Comparison of ENCODE assay signal across 8 cellular contexts in genomic region chr14:91286530-91286937, GRCh38. TPM values are rescaled to one million over a fixed set of nuclear protein-coding genes. Genes with fewer than 3 reads are reported as not detected.
DNase-seq lines count a peak whose midpoint lies in the region; ATAC-seq lines count a peak whose summit lies in the region.

No MANE protein-coding gene starts in this region.

- no peaks in the 10 kb centered on the region for H3K27me3 ChIP-seq in H7 (ENCODE audit: control insufficient read depth, insufficient read depth, low read length)

- H3K4me1 Mint-ChIP-seq in central memory CD8-positive, alpha-beta T cell, result peaks cover 6% of the 10 kb centered on the region

- no peaks in the 10 kb centered on the region for H3K9me3 Mint-ChIP-seq in central memory CD8-positive, alpha-beta T cell

- peak; percentile 80 for ATAC-seq in central memory CD8-positive, alpha-beta T cell (replicated peaks; ENCODE audit: extremely low read depth, poor library complexity, severe bottlenecking)
- ATAC-seq in HG02852 (IDR thresholded peaks at IDR 0.05; ENCODE audit: unreplicated experiment), result no peak

- no peak overlapping the region for H3K4me3 Mint-ChIP-seq in central memory CD8-positive, alpha-beta T cell

- peaks cover 14% of the 10 kb centered on the region for H3K36me3 ChIP-seq in H7 (replicated peaks; ENCODE audit: control insufficient read depth, insufficient read depth, low read length)

- H3K4me3 ChIP-seq in H7 (ENCODE audit: insufficient read depth, low read depth, low read length), result no peak overlapping the region

- DNase-seq in AG20443 (ENCODE audit: low spot score) (peak; percentile 85), H7 (peak; percentile 94), NCI-H446 treated with DMSO at 0.1 percent for 48 hours (lab: John Stamatoyannopoulos, UW) (peak; percentile 67), kidney tubule cell (ENCODE audit: low spot score) (peak; percentile 74)
- DNase-seq in activated CD4-positive, alpha-beta T cell treated with anti-CD3 and anti-CD28 coated beads for 1 hour, result peak; percentile 68
- peak; percentile 70 to 73 for DNase-seq in central memory CD8-positive, alpha-beta T cell (ENCODE audit: low spot score in 2 of 2)
- DNase-seq in stimulated activated CD4-positive, alpha-beta T cell treated with anti-CD3 and anti-CD28 coated beads, Interleukin-4, amount 100 ng/mL, for 1 hour, result peak; percentile 82

- peaks cover 85% of the 10 kb centered on the region for H3K36me3 Mint-ChIP-seq in central memory CD8-positive, alpha-beta T cell (ENCODE audit: insufficient read depth)

- no peaks in the 10 kb centered on the region for H3K27me3 Mint-ChIP-seq in central memory CD8-positive, alpha-beta T cell

- peak overlapping the region; percentile 32 for H3K27ac Mint-ChIP-seq in central memory CD8-positive, alpha-beta T cell (ENCODE audit: low read depth)

RNA-seq across cellular contexts. Expression of gene GPR68, which starts 42.0 kb away (rescaled TPM):
- 0.22 and 1.1 TPM in 2 replicates for total RNA-seq in H7 (2014; rRNA removed; shearing (Covaris generic))
